In the genomic region with DNA sequence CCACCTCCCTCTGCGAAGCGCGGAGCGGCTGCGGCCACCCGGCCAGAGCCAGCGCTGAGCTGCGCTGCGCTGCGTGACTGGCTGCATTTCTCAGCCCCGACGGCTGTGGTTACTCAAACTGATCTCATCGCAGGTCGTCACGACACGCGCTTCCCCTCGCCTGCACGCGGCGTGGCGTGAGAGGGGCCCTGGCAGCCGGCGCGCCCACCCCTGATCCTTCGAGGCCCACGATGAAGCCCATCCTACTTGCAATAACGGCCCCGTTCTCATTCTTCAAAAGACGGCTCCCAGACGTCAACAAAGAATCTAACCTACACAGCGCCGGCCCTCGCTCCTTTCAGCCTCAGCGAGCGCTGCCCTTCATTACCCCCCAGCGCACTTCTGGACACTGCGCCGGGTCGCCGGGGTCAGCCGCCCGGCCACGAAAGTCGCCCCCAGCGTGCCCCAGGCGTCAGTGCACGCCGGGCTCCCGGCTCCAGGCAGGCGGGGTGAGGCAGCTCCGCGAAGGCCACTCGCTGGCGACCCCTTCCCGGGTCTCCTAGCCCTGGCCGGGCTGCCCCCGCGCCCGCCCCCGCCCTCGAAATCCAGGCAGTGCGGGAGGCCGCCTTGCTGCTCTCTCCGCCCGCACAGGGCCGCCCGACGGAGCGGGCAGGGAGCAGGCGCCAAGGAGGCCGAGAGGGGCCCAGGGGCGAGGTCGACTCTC, we compare ENCODE assay signal across 8 cellular contexts. TPM values are rescaled to one million over a fixed set of nuclear protein-coding genes. Genes with fewer than 3 reads are reported as not detected.
DNase-seq lines count a peak whose midpoint lies in the region; ATAC-seq, FAIRE-seq and TF ChIP-seq lines count a peak whose summit lies in the region.

No MANE protein-coding gene starts in this region.

- H3K27ac ChIP-seq in brain microvascular endothelial cell: peak overlapping the region; percentile 91
- peak overlapping the region; percentile 68 to 80 for H3K27ac ChIP-seq in kidney (ENCODE audit: low read depth in 2 of 2, low read length in 2 of 2)

- no peak for FAIRE-seq in kidney (lab: Jason Lieb, UNC)

- peaks cover 0 to 25% of the 10 kb centered on the region in 2 donors for H3K4me1 ChIP-seq in kidney (ENCODE audit: control insufficient read depth in 1 of 2, insufficient read depth in 1 of 2, low read depth in 1 of 2, low read length in 2 of 2)

- DNase-seq in NCI-H1417 (lab: John Stamatoyannopoulos, UW): peak in 2 of 3 experiments; percentile 84 to 95
- DNase-seq in NCI-H1417 treated with DMSO at 0.1 percent for 48 hours (lab: John Stamatoyannopoulos, UW): no peak
- DNase-seq in T-helper 2 cell: peak in 3 of 5 experiments; percentile 8 to 86 (median 30)
- peak; percentile 66 for DNase-seq in brain microvascular endothelial cell
- peak; percentile 81 for DNase-seq in kidney
- peak; percentile 27 to 39 for DNase-seq in stimulated activated CD4-positive, alpha-beta T cell treated with anti-CD3 and anti-CD28 coated beads, Interleukin-4, amount 100 ng/mL, for 4 hours
- no peak for DNase-seq in ecto neural progenitor cell (ENCODE audit: low spot score)

- H3K9me3 ChIP-seq in kidney (ENCODE audit: control insufficient read depth in 1 of 2, low read length in 2 of 2): no peaks in the 10 kb centered on the region

- H3K27me3 ChIP-seq in brain microvascular endothelial cell (replicated peaks): no peaks in the 10 kb centered on the region

- H3K9ac ChIP-seq in kidney (ENCODE audit: low read length in 2 of 2): peak overlapping the region; percentile 33 to 90

- H3K36me3 ChIP-seq in brain microvascular endothelial cell (replicated peaks) (no peaks in the 10 kb centered on the region), kidney (ENCODE audit: control insufficient read depth in 1 of 2, insufficient read depth in 2 of 2, low read length in 2 of 2) (no peaks in the 10 kb centered on the region)

- H3K4me3 ChIP-seq in brain microvascular endothelial cell (ENCODE audit: low read depth, low read length) (peak overlapping the region; percentile 28), kidney (ENCODE audit: low read length in 2 of 2) (peak overlapping the region; percentile 90 to 92)

- intact Hi-C loops in kidney (cut with DNase I): no loop called here

- TF ChIP-seq CTCF in brain microvascular endothelial cell (IDR thresholded peaks at IDR 0.05; ENCODE audit: low read depth, low read length, missing control alignments) (no peak), kidney (IDR thresholded peaks at IDR 0.05; ENCODE audit: borderline replicate concordance, extremely low read depth, insufficient read depth) (no peak)

- ATAC-seq in HG02981 (IDR thresholded peaks at IDR 0.05; ENCODE audit: unreplicated experiment): peak; percentile 28

- in situ Hi-C loops in brain microvascular endothelial cell (cut with HindIII; ENCODE audit: low pct_ligation_motif_present, low sequenced_read_pairs): no loop called here

RNA-seq across cellular contexts. Expression of a gene that starts 9.9 kb away (rescaled TPM):
- 1.6 TPM for total RNA-seq in kidney
- 1.8 TPM for polyA plus RNA-seq in kidney (ENCODE audit: insufficient read depth, low read depth, low replicate concordance)

Comparison
In these comparisons a context has a peak if more than half of its experiments do, and no peak if none do; other contexts are left out.
1. DNase-seq: peak in NCI-H1417 (2 of 3), T-helper 2 cell (3 of 5), brain microvascular endothelial cell (single experiment), kidney (single experiment) and stimulated activated CD4-positive, alpha-beta T cell treated with anti-CD3 and anti-CD28 coated beads, Interleukin-4, amount 100 ng/mL, for 4 hours (2 of 2); none in NCI-H1417 treated with DMSO at 0.1 percent for 48 hours (single experiment) and ecto neural progenitor cell (single experiment).